Comparison of ENCODE assay signal across 8 cellular contexts in the genomic region with DNA sequence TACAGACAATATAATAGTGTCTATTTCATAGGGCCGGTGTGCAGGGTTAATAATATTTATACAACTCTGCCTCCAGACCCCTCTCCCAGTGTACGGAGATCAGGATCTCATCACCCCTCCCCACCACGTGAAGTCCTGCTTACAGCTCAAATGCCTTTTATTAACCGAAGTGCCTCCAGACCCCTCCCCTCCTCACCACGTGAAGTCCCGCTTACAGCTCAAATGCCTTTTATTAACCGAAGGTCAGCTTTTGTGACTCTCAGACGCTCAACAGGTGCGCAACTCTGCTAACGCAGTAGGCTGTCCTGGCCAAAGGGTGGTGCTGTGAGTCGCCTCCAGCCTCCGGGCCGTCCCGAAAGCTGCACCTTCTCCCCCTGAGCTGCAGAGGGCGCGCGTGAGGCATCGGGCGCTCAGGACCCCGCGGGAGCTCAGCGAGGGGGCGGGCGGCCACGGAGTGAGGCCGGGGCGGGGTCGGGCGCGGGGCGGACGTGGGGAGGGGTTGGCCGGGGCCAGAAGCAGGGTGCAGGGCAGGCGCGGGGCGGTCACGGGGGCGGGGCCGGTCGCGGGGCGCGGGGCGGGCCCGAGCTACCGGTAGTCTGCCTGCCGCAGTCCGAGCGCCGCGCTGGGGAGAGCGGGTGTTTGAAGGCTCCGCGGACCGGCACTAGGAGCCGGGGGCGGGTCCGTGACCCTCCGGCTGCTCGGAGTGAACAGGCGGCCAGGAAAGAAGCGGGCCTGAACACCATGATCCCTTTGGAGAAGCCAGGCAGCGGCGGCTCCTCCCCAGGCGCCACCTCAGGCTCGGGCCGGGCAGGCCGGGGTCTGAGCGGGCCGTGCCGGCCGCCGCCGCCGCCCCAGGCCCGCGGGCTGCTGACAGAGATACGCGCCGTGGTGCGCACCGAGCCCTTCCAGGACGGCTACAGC. TPM values are rescaled to one million over a fixed set of nuclear protein-coding genes. Genes with fewer than 3 reads are reported as not detected.
DNase-seq lines count a peak whose midpoint lies in the region; ATAC-seq and TF ChIP-seq lines count a peak whose summit lies in the region.

STK17A (plus strand) TSS at position 606 of the 921 bp plus-strand sequence; CDS start at position 742, 136 bp downstream.

- peaks cover 48% of the 10 kb centered on the region for H3K79me2 ChIP-seq in GM23248 (ENCODE audit: insufficient read depth)

- CTCF ChIA-PET in RWPE1 (lab: Yijun Ruan, JAX): interaction anchor here (0.5 to 2.7 kb wide), 43 partner anchors 8 to 1350 kb away, joined by 3 to 44 read pairs (median 4); partner anchors contain the start of gene COA1

- peak; percentile 100 for TF ChIP-seq CTCF in RWPE1 (conservative IDR thresholded peaks at IDR 0.05; ENCODE audit: low read depth)
- peak; percentile 99 for TF ChIP-seq CTCF in fibroblast of the aortic adventitia (IDR thresholded peaks at IDR 0.05; ENCODE audit: insufficient read depth, low read length)
- TF ChIP-seq CTCF in nephron (IDR thresholded peaks at IDR 0.05; ENCODE audit: unreplicated experiment in 3 of 3): peak; percentile 93 to 99 (median 96)

- no peaks in the 10 kb centered on the region for H3K36me3 Mint-ChIP-seq in activated T-helper 2 cell treated with anti-CD3 and anti-CD28 coated beads, Interferon-gamma antibody, Interleukin-2, Interleukin-4, amounts not matched to agents 10 μg/mL and 5 μg/mL and 100 μg/mL, durations not matched to agents 14 hours and 24 hours and 36 hours (ENCODE audit: low read depth)
- no peaks in the 10 kb centered on the region for H3K36me3 Mint-ChIP-seq in nephron (ENCODE audit: low read depth)

- H3K9ac ChIP-seq in GM23248: peak within 1 kb of the TSS; percentile 97

- in situ Hi-C loops in GM23248 (cut with MboI): loop anchor here (25.0 kb wide), 1 partner anchor 255 kb away; no protein-coding TSS in a partner anchor

- WGBS in GM23248 (ENCODE audit: low coverage in 1 of 2, low lambda C conversion rate in 2 of 2, missing lambda C conversion rate in 2 of 2), 2 experiments: 1% methylated on average over 33 to 51 of the region's 83 CpGs

- H3K27ac ChIP-seq in GM23248 (peak within 1 kb of the TSS; percentile 91), RWPE1 (peak within 1 kb of the TSS; percentile 87)

- peak; percentile 89 for DNase-seq in EH (ENCODE audit: low read depth)
- DNase-seq in GM23248: peak; percentile 95
- peak; percentile 92 to 95 for DNase-seq in Kasumi-1 (lab: John Stamatoyannopoulos, UW)
- peak; percentile 95 for DNase-seq in RWPE1 (ENCODE audit: low spot score)
- peak; percentile 94 for DNase-seq in activated T-helper 2 cell treated with anti-CD3 and anti-CD28 coated beads, Interferon-gamma antibody, Interleukin-2, Interleukin-4, amounts not matched to agents 10 μg/mL and 5 μg/mL and 100 μg/mL, durations not matched to agents 14 hours and 24 hours and 36 hours (ENCODE audit: low spot score)
- DNase-seq in fibroblast of the aortic adventitia (ENCODE audit: low read depth): peak; percentile 87
- peak; percentile 97 to 98 for DNase-seq in stimulated activated naive CD8-positive, alpha-beta T cell treated with anti-CD3 and anti-CD28 coated beads, Interleukin-15, amount 100 ng/mL, for 72 hours

- H3K9me3 Mint-ChIP-seq in activated T-helper 2 cell treated with anti-CD3 and anti-CD28 coated beads, Interferon-gamma antibody, Interleukin-2, Interleukin-4, amounts not matched to agents 10 μg/mL and 5 μg/mL and 100 μg/mL, durations not matched to agents 14 hours and 24 hours and 36 hours: no peaks in the 10 kb centered on the region
- peaks cover 5% of the 10 kb centered on the region for H3K9me3 Mint-ChIP-seq in nephron
- no peaks in the 10 kb centered on the region for H3K9me3 Mint-ChIP-seq in stimulated activated naive CD8-positive, alpha-beta T cell treated with anti-CD3 and anti-CD28 coated beads, Interleukin-15, amount 100 ng/mL, for 72 hours

- H3K4me3 Mint-ChIP-seq in activated T-helper 2 cell treated with anti-CD3 and anti-CD28 coated beads, Interferon-gamma antibody, Interleukin-2, Interleukin-4, amounts not matched to agents 10 μg/mL and 5 μg/mL and 100 μg/mL, durations not matched to agents 14 hours and 24 hours and 36 hours (ENCODE audit: low read depth): peak within 1 kb of the TSS; percentile 91
- H3K4me3 Mint-ChIP-seq in nephron: peak within 1 kb of the TSS; percentile 88 to 96 (median 95)
- peak within 1 kb of the TSS; percentile 89 to 98 for H3K4me3 Mint-ChIP-seq in stimulated activated naive CD8-positive, alpha-beta T cell treated with anti-CD3 and anti-CD28 coated beads, Interleukin-15, amount 100 ng/mL, for 72 hours

- peaks cover 26% of the 10 kb centered on the region for H3F3A ChIP-seq in GM23248 (ENCODE audit: insufficient read depth)

- peak within 1 kb of the TSS; percentile 86 for H3K4me2 ChIP-seq in GM23248 (ENCODE audit: unreplicated experiment)

- no peaks in the 10 kb centered on the region for H3K36me3 ChIP-seq in GM23248 (ENCODE audit: low read depth)

- H3K27me3 ChIP-seq in GM23248 (replicated peaks; ENCODE audit: insufficient read depth): no peaks in the 10 kb centered on the region

- peaks cover 34% of the 10 kb centered on the region for H3K4me1 Mint-ChIP-seq in activated T-helper 2 cell treated with anti-CD3 and anti-CD28 coated beads, Interferon-gamma antibody, Interleukin-2, Interleukin-4, amounts not matched to agents 10 μg/mL and 5 μg/mL and 100 μg/mL, durations not matched to agents 14 hours and 24 hours and 36 hours (ENCODE audit: low read depth)
- H3K4me1 Mint-ChIP-seq in nephron: peaks cover 16% of the 10 kb centered on the region
- peaks cover 20% of the 10 kb centered on the region for H3K4me1 Mint-ChIP-seq in stimulated activated naive CD8-positive, alpha-beta T cell treated with anti-CD3 and anti-CD28 coated beads, Interleukin-15, amount 100 ng/mL, for 72 hours

- intact Hi-C loops in activated T-helper 2 cell treated with anti-CD3 and anti-CD28 coated beads, Interferon-gamma antibody, Interleukin-2, Interleukin-4, amounts not matched to agents 10 μg/mL and 5 μg/mL and 100 μg/mL, durations not matched to agents 14 hours and 24 hours and 36 hours (cut with micrococcal nuclease): loop anchor here (1.0 to 5.0 kb wide), 7 partner anchors 9 to 275 kb away; partner anchors contain the start of gene COA1

- H2AFZ ChIP-seq in GM23248: no peak within 1 kb of the TSS

- H3K4me3 ChIP-seq in GM23248 (peak within 1 kb of the TSS; percentile 98), fibroblast of the aortic adventitia (ENCODE audit: low read depth, low read length) (peak within 1 kb of the TSS; percentile 89)

- H3K9me3 ChIP-seq in GM23248 (ENCODE audit: low read depth): no peaks in the 10 kb centered on the region

- peak within 1 kb of the TSS; percentile 91 for H3K27ac Mint-ChIP-seq in activated T-helper 2 cell treated with anti-CD3 and anti-CD28 coated beads, Interferon-gamma antibody, Interleukin-2, Interleukin-4, amounts not matched to agents 10 μg/mL and 5 μg/mL and 100 μg/mL, durations not matched to agents 14 hours and 24 hours and 36 hours
- peak within 1 kb of the TSS; percentile 60 to 85 (median 81) for H3K27ac Mint-ChIP-seq in nephron
- H3K27ac Mint-ChIP-seq in stimulated activated naive CD8-positive, alpha-beta T cell treated with anti-CD3 and anti-CD28 coated beads, Interleukin-15, amount 100 ng/mL, for 72 hours: peak within 1 kb of the TSS; percentile 95 to 99

- peaks cover 32% of the 10 kb centered on the region for H3K4me1 ChIP-seq in GM23248 (ENCODE audit: insufficient read depth)

- H3K9me2 ChIP-seq in GM23248 (ENCODE audit: insufficient read depth): no peaks in the 10 kb centered on the region

- POLR2A ChIA-PET in RWPE1 (lab: Yijun Ruan, JAX; ENCODE audit: low non-redundant PET): interaction anchor here (0.7 to 1.4 kb wide), 5 partner anchors 10 to 650 kb away, joined by 3 to 7 read pairs (median 3); partner anchors contain the start of genes MRPL32 and PSMA2

- peaks cover 19% of the 10 kb centered on the region for H3K27me3 Mint-ChIP-seq in activated T-helper 2 cell treated with anti-CD3 and anti-CD28 coated beads, Interferon-gamma antibody, Interleukin-2, Interleukin-4, amounts not matched to agents 10 μg/mL and 5 μg/mL and 100 μg/mL, durations not matched to agents 14 hours and 24 hours and 36 hours (ENCODE audit: low read depth)
- peaks cover 23% of the 10 kb centered on the region for H3K27me3 Mint-ChIP-seq in nephron (ENCODE audit: low read depth)
- peaks cover 13% of the 10 kb centered on the region for H3K27me3 Mint-ChIP-seq in stimulated activated naive CD8-positive, alpha-beta T cell treated with anti-CD3 and anti-CD28 coated beads, Interleukin-15, amount 100 ng/mL, for 72 hours

- peaks cover 7% of the 10 kb centered on the region; the same call in 1 of the 2 replicates for H4K20me1 ChIP-seq in GM23248 (ENCODE audit: insufficient read depth)

- peak; percentile 82 for ATAC-seq in stimulated activated naive CD8-positive, alpha-beta T cell treated with anti-CD3 and anti-CD28 coated beads, Interleukin-15, amount 100 ng/mL, for 72 hours

RNA-seq across cellular contexts. Expression of gene STK17A, which starts in this region (rescaled TPM):
- total RNA-seq in GM23248 (2014; rRNA removed; shearing (Covaris generic)): 132 and 137 TPM in 2 replicates
- polyA plus RNA-seq in GM23248 (2016; fragmentation: Nextera tagmentation; extraction: Ambion mirVana): 102 TPM in 2 replicates
- total RNA-seq in activated T-helper 2 cell treated with anti-CD3 and anti-CD28 coated beads, Interferon-gamma antibody, Interleukin-2, Interleukin-4, amounts not matched to agents 10 μg/mL and 5 μg/mL and 100 μg/mL, durations not matched to agents 14 hours and 24 hours and 36 hours: 20.4 and 21.7 TPM in 2 replicates
- 26.7 and 96.8 TPM in 2 replicates for total RNA-seq in fibroblast of the aortic adventitia (ENCODE audit: low replicate concordance)

Comparison
In these comparisons a context has a peak if more than half of its experiments do, and no peak if none do; other contexts are left out.
1. Peak in every context shown above with its lines: DNase-seq, ATAC-seq, H3K4me3 ChIP-seq and H3K27ac ChIP-seq.